24 cellular contexts compared by ENCODE assay signal in genomic region chr22:23228503-23228902, GRCh38. TPM values are rescaled to one million over a fixed set of nuclear protein-coding genes. Genes with fewer than 3 reads are reported as not detected.
DNase-seq lines count a peak whose midpoint lies in the region; ATAC-seq and TF ChIP-seq lines count a peak whose summit lies in the region.
"Had no signal": no experiment of that assay in that cellular context is flagged by ENCODE, and none has a peak within 500 bp of the region (broad histone marks: within the 10 kb centered on the region; RNA-seq: fewer than 3 reads in every experiment).

No MANE protein-coding gene starts in this region.

- no peaks in the 10 kb centered on the region for H3K36me3 ChIP-seq in CD8-positive, alpha-beta memory T cell (ENCODE audit: insufficient read depth, low read length)
- no peaks in the 10 kb centered on the region for H3K36me3 ChIP-seq in neural progenitor cell

- peaks cover 65% of the 10 kb centered on the region for H4K20me1 ChIP-seq in neural progenitor cell (ENCODE audit: low read depth)

- H3K79me2 ChIP-seq in neural progenitor cell (ENCODE audit: low read depth), result peaks cover 94% of the 10 kb centered on the region

- peak overlapping the region; percentile 31 for H3K27ac Mint-ChIP-seq in activated naive CD4-positive, alpha-beta T cell treated with anti-CD3 and anti-CD28 coated beads, Interleukin-2, amount 50 U/mL, for 24 hours
- peak overlapping the region in 6 of 8 donors; percentile 13 to 89 (median 44) for H3K27ac Mint-ChIP-seq in CD8-positive, alpha-beta memory T cell
- peak overlapping the region; percentile 8 for H3K27ac Mint-ChIP-seq in activated T-helper 17 cell treated with anti-CD3 and anti-CD28 coated beads, Interleukin-2, amount 50 U/mL, for 72 hours
- peak overlapping the region; percentile 25 for H3K27ac Mint-ChIP-seq in neural progenitor cell
- H3K27ac Mint-ChIP-seq: B cell, HFFc6 had no signal

- peaks cover 45% of the 10 kb centered on the region for H3K4me1 ChIP-seq in CD8-positive, alpha-beta memory T cell (ENCODE audit: insufficient read depth, low read length)
- H3K4me1 ChIP-seq in neural progenitor cell, result peaks cover 54% of the 10 kb centered on the region

- peaks cover 13% of the 10 kb centered on the region for H3K36me3 Mint-ChIP-seq in activated naive CD4-positive, alpha-beta T cell treated with anti-CD3 and anti-CD28 coated beads, Interleukin-2, amount 50 U/mL, for 24 hours
- H3K36me3 Mint-ChIP-seq in CD8-positive, alpha-beta memory T cell, result peaks cover 22 to 31% (median 24%) of the 10 kb centered on the region in 3 donors
- peaks cover 12% of the 10 kb centered on the region for H3K36me3 Mint-ChIP-seq in activated T-helper 17 cell treated with anti-CD3 and anti-CD28 coated beads, Interleukin-2, amount 50 U/mL, for 72 hours (ENCODE audit: low read depth)
- peaks cover 23% of the 10 kb centered on the region for H3K36me3 Mint-ChIP-seq in neural progenitor cell

- ATAC-seq in activated T-helper 17 cell treated with anti-CD3 and anti-CD28 coated beads, Interleukin-2, amount 50 U/mL, for 72 hours (replicated peaks), result no peak
- ATAC-seq in HG02610 (IDR thresholded peaks at IDR 0.05; ENCODE audit: unreplicated experiment), result no peak
- ATAC-seq: A549, HepG2 had no signal

- POLR2A ChIA-PET in CD8-positive, alpha-beta memory T cell (lab: Charles Lee), result no interaction called here

- no peak overlapping the region for H3K27ac ChIP-seq in CD8-positive, alpha-beta memory T cell (ENCODE audit: low read depth, low read length)
- H3K27ac ChIP-seq in neural progenitor cell, result no peak overlapping the region
- H3K27ac ChIP-seq: A549, HL-60 had no signal

- no peak for TF ChIP-seq CTCF in neural progenitor cell (IDR thresholded peaks at IDR 0.05)

- H3K4me1 Mint-ChIP-seq in activated naive CD4-positive, alpha-beta T cell treated with anti-CD3 and anti-CD28 coated beads, Interleukin-2, amount 50 U/mL, for 24 hours, result peaks cover 81% of the 10 kb centered on the region
- peaks cover 56 to 67% (median 64%) of the 10 kb centered on the region in 3 donors for H3K4me1 Mint-ChIP-seq in CD8-positive, alpha-beta memory T cell
- peaks cover 41% of the 10 kb centered on the region for H3K4me1 Mint-ChIP-seq in activated T-helper 17 cell treated with anti-CD3 and anti-CD28 coated beads, Interleukin-2, amount 50 U/mL, for 72 hours
- peaks cover 54% of the 10 kb centered on the region for H3K4me1 Mint-ChIP-seq in neural progenitor cell

- peaks cover 56% of the 10 kb centered on the region for H3F3A ChIP-seq in neural progenitor cell (ENCODE audit: low read depth)

- no peak overlapping the region for H3K4me2 ChIP-seq in neural progenitor cell
- H3K4me2 ChIP-seq: A549 had no signal

- H3K9ac ChIP-seq in neural progenitor cell, result no peak overlapping the region

- DNase-seq in activated naive CD4-positive, alpha-beta T cell treated with Interleukin-2 at 50 U/mL for 16 hours, result no peak
- no peak for DNase-seq in CD8-positive, alpha-beta memory T cell
- no peak for DNase-seq in neural progenitor cell (ENCODE audit: low spot score)
- DNase-seq in mucosa of gallbladder (ENCODE audit: low spot score), result no peak
- DNase-seq: Caco-2, DMS 273 treated with DMSO at 0.1 percent for 48 hours, DMS79 treated with DMSO at 0.1 percent for 48 hours, HFFc6, KBM-7, NCI-H1092, NCI-H1436, NCI-H187 treated with DMSO at 0.1 percent for 48 hours, NCI-H226, NCI-H510A treated with DMSO at 0.1 percent for 48 hours, NCI-H748 treated with DMSO at 0.1 percent for 48 hours, SIG-M5 had no signal

- H3K4me3 Mint-ChIP-seq in activated naive CD4-positive, alpha-beta T cell treated with anti-CD3 and anti-CD28 coated beads, Interleukin-2, amount 50 U/mL, for 24 hours, result no peak overlapping the region
- H3K4me3 Mint-ChIP-seq in CD8-positive, alpha-beta memory T cell, result peak overlapping the region in 1 of 7 donors; percentile 13
- no peak overlapping the region for H3K4me3 Mint-ChIP-seq in activated T-helper 17 cell treated with anti-CD3 and anti-CD28 coated beads, Interleukin-2, amount 50 U/mL, for 72 hours
- H3K4me3 Mint-ChIP-seq in neural progenitor cell, result no peak overlapping the region
- H3K4me3 Mint-ChIP-seq: B cell, CD14-positive monocyte, HFFc6 had no signal

- no peaks in the 10 kb centered on the region for H3K27me3 ChIP-seq in CD8-positive, alpha-beta memory T cell (ENCODE audit: insufficient read depth, low read length, poor library complexity, severe bottlenecking)
- H3K27me3 ChIP-seq in neural progenitor cell, result no peaks in the 10 kb centered on the region

- CTCF ChIA-PET in CD8-positive, alpha-beta memory T cell (lab: Charles Lee), result interaction anchor here (1.0 kb wide), 1 partner anchor 13 kb away, joined by 3 read pairs; no protein-coding TSS in a partner anchor

- H3K27me3 Mint-ChIP-seq in activated naive CD4-positive, alpha-beta T cell treated with anti-CD3 and anti-CD28 coated beads, Interleukin-2, amount 50 U/mL, for 24 hours, result no peaks in the 10 kb centered on the region
- H3K27me3 Mint-ChIP-seq in CD8-positive, alpha-beta memory T cell, result no peaks in the 10 kb centered on the region
- no peaks in the 10 kb centered on the region for H3K27me3 Mint-ChIP-seq in activated T-helper 17 cell treated with anti-CD3 and anti-CD28 coated beads, Interleukin-2, amount 50 U/mL, for 72 hours
- H3K27me3 Mint-ChIP-seq in neural progenitor cell (ENCODE audit: insufficient read depth, low read depth), result peaks cover 2% of the 10 kb centered on the region
- H3K27me3 Mint-ChIP-seq: B cell had no signal

- peaks cover 6% of the 10 kb centered on the region for H3K9me3 Mint-ChIP-seq in activated naive CD4-positive, alpha-beta T cell treated with anti-CD3 and anti-CD28 coated beads, Interleukin-2, amount 50 U/mL, for 24 hours
- H3K9me3 Mint-ChIP-seq in CD8-positive, alpha-beta memory T cell, result peaks cover 18 to 31% (median 22%) of the 10 kb centered on the region in 5 donors
- H3K9me3 Mint-ChIP-seq in activated T-helper 17 cell treated with anti-CD3 and anti-CD28 coated beads, Interleukin-2, amount 50 U/mL, for 72 hours, result no peaks in the 10 kb centered on the region
- peaks cover 24% of the 10 kb centered on the region for H3K9me3 Mint-ChIP-seq in neural progenitor cell

- H3K9me3 ChIP-seq in CD8-positive, alpha-beta memory T cell (ENCODE audit: low read length), result peaks cover 5% of the 10 kb centered on the region
- peaks cover 9% of the 10 kb centered on the region for H3K9me3 ChIP-seq in neural progenitor cell (ENCODE audit: low read depth)
- H3K9me3 ChIP-seq: A549, Caco-2 had no signal

- H3K4me3 ChIP-seq in CD8-positive, alpha-beta memory T cell (ENCODE audit: low read length), result no peak overlapping the region
- no peak overlapping the region for H3K4me3 ChIP-seq in neural progenitor cell
- H3K4me3 ChIP-seq: A549 had no signal

- H2AFZ ChIP-seq in neural progenitor cell (replicated peaks), result no peak overlapping the region

RNA-seq across cellular contexts. Expression of gene BCR, which starts 48.2 kb away (rescaled TPM):
- total RNA-seq in CD8-positive, alpha-beta memory T cell, result 10 to 100 TPM; 33.2 to 34.7 TPM
- 18.4 TPM for polyA plus RNA-seq in CD8-positive, alpha-beta memory T cell
- total RNA-seq in activated T-helper 17 cell treated with anti-CD3 and anti-CD28 coated beads, Interleukin-2, amount 50 U/mL, for 72 hours, result 10 to 100 TPM; 43.3 to 50.3 TPM
- total RNA-seq in neural progenitor cell (ENCODE audit: low replicate concordance) (35.5 and 36.0 TPM in 2 replicates), mucosa of gallbladder (58.6 TPM)
